In genomic region chr2:25044990-25045389, GRCh38 we compare ENCODE assay signal across 17 cellular contexts. TPM values are rescaled to one million over a fixed set of nuclear protein-coding genes. Genes with fewer than 3 reads are reported as not detected.
DNase-seq lines count a peak whose midpoint lies in the region; ATAC-seq and TF ChIP-seq lines count a peak whose summit lies in the region.
"Had no signal": no experiment of that assay in that cellular context is flagged by ENCODE, and none has a peak within 500 bp of the region (broad histone marks: within the 10 kb centered on the region; RNA-seq: fewer than 3 reads in every experiment).

No MANE protein-coding gene starts in this region.

- TF ChIP-seq POLR2A in heart left ventricle (IDR thresholded peaks at IDR 0.05) (no peak), thyroid gland (IDR thresholded peaks at IDR 0.05) (no peak)

- intact Hi-C loops in cardiac septum (cut with DNase I) (loop anchor here (5.0 kb wide), 2 partner anchors 32 to 82 kb away; no protein-coding TSS in a partner anchor), heart left ventricle (cut with DNase I) (loop anchor here in 9 of 10 donors (5.0 to 10.0 kb wide), 8 partner anchors 32 to 82 kb away; partner anchors contain the start of gene DNAJC27 (in 3 of the 9)), thyroid gland (cut with DNase I) (loop anchor here (5.0 kb wide), 1 partner anchor 68 kb away; no protein-coding TSS in a partner anchor)

- H3K36me3 ChIP-seq in heart left ventricle (no peaks in the 10 kb centered on the region), thyroid gland (no peaks in the 10 kb centered on the region)
- H3K36me3 ChIP-seq: sigmoid colon, thoracic aorta had no signal

- TF ChIP-seq CTCF in heart left ventricle (IDR thresholded peaks at IDR 0.05): no peak
- TF ChIP-seq CTCF in thyroid gland (IDR thresholded peaks at IDR 0.05): no peak

- ATAC-seq in heart left ventricle (no peak), HG03196 (IDR thresholded peaks at IDR 0.05; ENCODE audit: unreplicated experiment) (no peak), HG03442 (IDR thresholded peaks at IDR 0.05; ENCODE audit: unreplicated experiment) (no peak)
- ATAC-seq: left lobe of liver, Right ventricle myocardium inferior had no signal

- no peaks in the 10 kb centered on the region for H3K9me3 ChIP-seq in heart left ventricle
- no peaks in the 10 kb centered on the region for H3K9me3 ChIP-seq in thyroid gland
- H3K9me3 ChIP-seq: sigmoid colon, thoracic aorta had no signal

- H3K4me3 ChIP-seq in heart left ventricle (no peak overlapping the region), thyroid gland (replicated peaks in 1 of 3) (no peak overlapping the region)
- H3K4me3 ChIP-seq: sigmoid colon, thoracic aorta had no signal

- H3K27me3 ChIP-seq in heart left ventricle (peaks cover 0 to 13% (median 0%) of the 10 kb centered on the region in 9 donors), thyroid gland (no peaks in the 10 kb centered on the region)
- H3K27me3 ChIP-seq: sigmoid colon had no signal

- H3K4me1 ChIP-seq in heart left ventricle (peaks cover 0 to 26% (median 17%) of the 10 kb centered on the region in 12 donors), thyroid gland (peaks cover 0 to 29% of the 10 kb centered on the region in 2 donors)

- 65 to 85% (median 80%) methylated on average over 6 of the region's 6 CpGs for WGBS in heart left ventricle, 4 donors
- 24 to 46% methylated on average over 6 of the region's 6 CpGs for WGBS in thyroid gland, 2 donors

- DNase-seq in cardiac septum (ENCODE audit: low spot score) (peak; percentile 57), heart left ventricle (no peak), NCI-H526 treated with DMSO at 0.1 percent for 48 hours (lab: John Stamatoyannopoulos, UW) (peak; percentile 41), cerebellar cortex (ENCODE audit: low spot score) (peak; percentile 89), thyroid gland (peak; percentile 83 to 86)
- DNase-seq: activated naive CD4-positive, alpha-beta T cell treated with anti-CD3 and anti-CD28 coated beads, Interleukin-2, amount 50 U/mL, for 16 hours; DMS153; NCI-H1436; NCI-H345; stimulated activated CD4-positive, alpha-beta T cell treated with anti-CD3 and anti-CD28 coated beads, Interleukin-4, amount 100 ng/mL, for 1 hour had no signal

- H3K27ac ChIP-seq in heart left ventricle (no peak overlapping the region), thyroid gland (peak overlapping the region in 1 of 3 donors; percentile 45)
- H3K27ac ChIP-seq: epithelial cell of prostate, sigmoid colon, thoracic aorta had no signal

RNA-seq across cellular contexts. Expression of gene EFR3B, which starts 3.1 kb away (rescaled TPM):
- total RNA-seq in cardiac septum: 8.9 TPM
- total RNA-seq in heart left ventricle: 10 to 100 TPM in 1 of 9 donors, 1 to 10 TPM in 8; 4.3 to 13.8 (median 6.3) TPM
- 1 to 10 TPM; 1.7 to 1.8 TPM for polyA plus RNA-seq in heart left ventricle
- total RNA-seq in thyroid gland: 10 to 100 TPM; 17.3 to 21.5 (median 20.0) TPM

Comparison
In these comparisons a context has a peak if more than half of its experiments do, and no peak if none do; other contexts are left out.
1. DNase-seq: peak in cardiac septum (single experiment), NCI-H526 treated with DMSO at 0.1 percent for 48 hours (single experiment), cerebellar cortex (single experiment) and thyroid gland (2 of 2); none in heart left ventricle (0 of 5).